ENCODE assay signal across 8 cellular contexts in the genomic region with DNA sequence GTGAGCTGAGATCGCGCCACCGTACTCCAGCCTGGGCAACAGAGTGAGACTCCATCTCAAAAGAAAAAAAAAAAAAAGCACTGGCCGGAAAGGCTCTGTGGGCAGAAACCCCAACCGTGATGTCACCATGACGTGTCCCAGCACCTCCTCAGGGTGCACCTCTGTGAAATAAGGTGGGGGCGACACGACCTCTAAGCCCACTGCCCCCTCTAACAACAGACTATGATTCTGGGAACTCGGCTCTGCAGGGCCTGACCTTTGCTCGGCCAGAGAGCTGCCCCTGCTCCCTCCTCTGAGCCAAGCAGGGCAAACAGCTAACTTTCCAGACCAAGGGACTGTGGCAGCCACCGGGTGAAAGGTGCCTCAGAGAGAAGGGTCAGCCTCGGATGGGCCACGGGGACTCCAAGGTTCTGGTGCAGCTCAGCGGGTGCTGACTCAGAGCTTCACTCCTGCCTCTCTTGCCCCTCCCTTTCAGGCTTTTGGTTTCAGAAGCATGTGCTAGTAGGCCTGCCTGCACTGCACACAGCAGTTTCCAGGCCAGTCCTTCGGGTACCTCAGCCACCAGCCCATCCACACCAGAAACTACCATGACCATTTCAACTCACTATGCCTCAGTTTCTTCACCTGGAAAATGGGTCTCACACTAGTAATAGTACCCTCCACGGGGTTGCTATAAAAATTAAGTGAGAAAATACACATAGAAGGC. TPM values are rescaled to one million over a fixed set of nuclear protein-coding genes. Genes with fewer than 3 reads are reported as not detected.
DNase-seq lines count a peak whose midpoint lies in the region; ATAC-seq and TF ChIP-seq lines count a peak whose summit lies in the region.

No MANE protein-coding gene starts in this region.

- H3K4me3 Mint-ChIP-seq in central memory CD8-positive, alpha-beta T cell = peak overlapping the region; percentile 86
- H3K4me3 Mint-ChIP-seq in naive thymus-derived CD8-positive, alpha-beta T cell = peak overlapping the region in 9 of 10 donors; percentile 25 to 99 (median 75)

- POLR2A ChIA-PET in naive thymus-derived CD8-positive, alpha-beta T cell (lab: Charles Lee) = interaction anchor here (0.7 to 9.8 kb wide), 8 partner anchors 11 to 113 kb away, joined by 3 to 206 read pairs (median 4); partner anchors contain the start of genes AAMP and PNKD

- no peaks in the 10 kb centered on the region for H3K9me3 ChIP-seq in upper lobe of left lung

- peak overlapping the region; percentile 79 to 100 (median 99) for H3K27ac ChIP-seq in upper lobe of left lung

- no peak for TF ChIP-seq CTCF in upper lobe of left lung (IDR thresholded peaks at IDR 0.05)

- DNase-seq in GM04503 (ENCODE audit: low read depth) = peak; percentile 42
- peak in 3 of 4 experiments; percentile 16 to 30 (median 26) for DNase-seq in activated CD4-positive, CD25-positive, alpha-beta regulatory T cell (lab: John Stamatoyannopoulos, UW)
- DNase-seq in central memory CD8-positive, alpha-beta T cell (ENCODE audit: low spot score in 2 of 2) = no peak
- peak in 2 of 10 donors; percentile 37 to 40 for DNase-seq in naive thymus-derived CD8-positive, alpha-beta T cell
- peak in 1 of 2 donors; percentile 69 for DNase-seq in upper lobe of left lung
- DNase-seq in Kasumi-1 (lab: John Stamatoyannopoulos, UW) = no peak
- DNase-seq in OCI-M2 (lab: John Stamatoyannopoulos, UW; ENCODE audit: unreplicated experiment) = no peak

- H3K4me3 ChIP-seq in upper lobe of left lung = peak overlapping the region in 1 of 4 donors; percentile 18

- ATAC-seq in HG02884 (IDR thresholded peaks at IDR 0.05; ENCODE audit: unreplicated experiment) (peak; percentile 56), upper lobe of left lung (ENCODE audit: low FRiP score in 2 of 2) (peak in 1 of 2 donors; percentile 48)
- ATAC-seq in central memory CD8-positive, alpha-beta T cell (replicated peaks; ENCODE audit: extremely low read depth, poor library complexity, severe bottlenecking) = peak; percentile 22
- ATAC-seq in naive thymus-derived CD8-positive, alpha-beta T cell = no peak

- peak overlapping the region; percentile 99 for H3K27ac Mint-ChIP-seq in central memory CD8-positive, alpha-beta T cell (ENCODE audit: low read depth)
- H3K27ac Mint-ChIP-seq in naive thymus-derived CD8-positive, alpha-beta T cell = peak overlapping the region; percentile 97 to 100 (median 98)

- peaks cover 20 to 51% (median 34%) of the 10 kb centered on the region in 4 donors for H3K36me3 ChIP-seq in upper lobe of left lung

- peaks cover 71 to 83% (median 80%) of the 10 kb centered on the region in 4 donors for H3K4me1 ChIP-seq in upper lobe of left lung

- TF ChIP-seq POLR2A in upper lobe of left lung (IDR thresholded peaks at IDR 0.05) = no peak

- 58 to 68% methylated on average over 13 to 16 of the region's 16 CpGs for WGBS in upper lobe of left lung, 2 donors

- TF ChIP-seq EP300 in upper lobe of left lung (IDR thresholded peaks at IDR 0.05) = no peak

- no peaks in the 10 kb centered on the region for H3K27me3 Mint-ChIP-seq in central memory CD8-positive, alpha-beta T cell
- no peaks in the 10 kb centered on the region for H3K27me3 Mint-ChIP-seq in naive thymus-derived CD8-positive, alpha-beta T cell

- H3K4me1 Mint-ChIP-seq in central memory CD8-positive, alpha-beta T cell = peaks cover 77% of the 10 kb centered on the region
- peaks cover 39 to 85% (median 76%) of the 10 kb centered on the region in 4 donors for H3K4me1 Mint-ChIP-seq in naive thymus-derived CD8-positive, alpha-beta T cell

- H3K27me3 ChIP-seq in upper lobe of left lung = no peaks in the 10 kb centered on the region

- peaks cover 42% of the 10 kb centered on the region for H3K36me3 Mint-ChIP-seq in central memory CD8-positive, alpha-beta T cell (ENCODE audit: insufficient read depth)
- H3K36me3 Mint-ChIP-seq in naive thymus-derived CD8-positive, alpha-beta T cell = peaks cover 0 to 23% (median 7%) of the 10 kb centered on the region in 3 donors

- H3K9me3 Mint-ChIP-seq in central memory CD8-positive, alpha-beta T cell = no peaks in the 10 kb centered on the region
- H3K9me3 Mint-ChIP-seq in naive thymus-derived CD8-positive, alpha-beta T cell = no peaks in the 10 kb centered on the region

RNA-seq across cellular contexts. Expression of gene TMBIM1, which starts 8.0 kb away (rescaled TPM):
- 100 to 1,000 TPM in 1 of 2 experiments, 10 to 100 TPM in 1; 95.1 to 100 TPM for total RNA-seq in naive thymus-derived CD8-positive, alpha-beta T cell
- polyA plus RNA-seq in naive thymus-derived CD8-positive, alpha-beta T cell = 100 to 1,000 TPM in 1 of 3 donors, 10 to 100 TPM in 2; 75.8 to 114 (median 80.3) TPM
- 100 to 1,000 TPM; 112 to 359 (median 236) TPM for total RNA-seq in upper lobe of left lung

RNA-seq across cellular contexts. Expression of gene PNKD, which starts 13.9 kb away (rescaled TPM):
- total RNA-seq in naive thymus-derived CD8-positive, alpha-beta T cell = 10 to 100 TPM; 33.6 to 40.5 TPM
- polyA plus RNA-seq in naive thymus-derived CD8-positive, alpha-beta T cell = 100 to 1,000 TPM; 108 to 119 (median 109) TPM
- total RNA-seq in upper lobe of left lung = 100 to 1,000 TPM in 2 of 6 donors, 10 to 100 TPM in 4; 69.8 to 153 (median 87.2) TPM

RNA-seq across cellular contexts. Expression of gene AAMP, which starts 14.3 kb away (rescaled TPM):
- total RNA-seq in naive thymus-derived CD8-positive, alpha-beta T cell = 10 to 100 TPM; 57.0 to 61.6 TPM
- polyA plus RNA-seq in naive thymus-derived CD8-positive, alpha-beta T cell = 10 to 100 TPM; 77.0 to 93.6 (median 89.7) TPM
- 100 to 1,000 TPM in 4 of 6 donors, 10 to 100 TPM in 2; 67.1 to 168 (median 118) TPM for total RNA-seq in upper lobe of left lung

RNA-seq across cellular contexts. Expression of gene GPBAR1, which starts 23.4 kb away (rescaled TPM):
- total RNA-seq in naive thymus-derived CD8-positive, alpha-beta T cell = 1 to 10 TPM; 1.1 to 1.4 TPM
- polyA plus RNA-seq in naive thymus-derived CD8-positive, alpha-beta T cell = under 1 TPM; 0.14 to 0.41 (median 0.28) TPM
- 1 to 10 TPM in 5 of 6 donors, under 1 TPM in 1; 0.33 to 6.4 (median 4.1) TPM for total RNA-seq in upper lobe of left lung

Comparison
In these comparisons a context has a peak if more than half of its experiments do, and no peak if none do; other contexts are left out.
1. DNase-seq: peak in GM04503 (single experiment) and activated CD4-positive, CD25-positive, alpha-beta regulatory T cell (3 of 4); none in central memory CD8-positive, alpha-beta T cell (0 of 2), Kasumi-1 (0 of 2) and OCI-M2 (single experiment).
2. ATAC-seq: peak in HG02884 (single experiment) and central memory CD8-positive, alpha-beta T cell (single experiment); none in naive thymus-derived CD8-positive, alpha-beta T cell (0 of 2).